In genomic region chr6:25249133-25249532, GRCh38 we compare ENCODE assay signal across 18 cellular contexts.
"Had no signal": no experiment of that assay in that cellular context is flagged by ENCODE, and none has a peak within 500 bp of the region (broad histone marks: within the 10 kb centered on the region; RNA-seq: fewer than 3 reads in every experiment).

No MANE protein-coding gene starts in this region.

- H3K9me3 Mint-ChIP-seq: endodermal cell, nephron progenitor cell had no signal

- DNase-seq: colonic mucosa; dermis blood vessel endothelial cell; endodermal cell; gastrocnemius medialis; heart right ventricle; hypothalamus; kidney glomerular epithelial cell; mammary epithelial cell; naive thymus-derived CD4-positive, alpha-beta T cell; nephron progenitor cell; posterior cingulate gyrus; sigmoid colon; stimulated activated CD4-positive, alpha-beta T cell treated with anti-CD3 and anti-CD28 coated beads, Interleukin-2, amount 100 ng/mL, for 24 hours; stimulated activated naive CD4-positive, alpha-beta T cell treated with Interleukin-2 at 50 U/mL for 16 hours; trophoblast cell had no signal

- H3K27ac ChIP-seq: colonic mucosa, gastrocnemius medialis, heart right ventricle, sigmoid colon, skin epidermis had no signal

- H3K36me3 Mint-ChIP-seq: naive thymus-derived CD4-positive, alpha-beta T cell had no signal

- H3K4me1 Mint-ChIP-seq: endodermal cell, nephron progenitor cell had no signal

- H3K4me1 ChIP-seq: colonic mucosa, gastrocnemius medialis, sigmoid colon had no signal

- FAIRE-seq: islet of Langerhans, urothelium cell line had no signal

- H3K9me3 ChIP-seq: colonic mucosa, gastrocnemius medialis, heart right ventricle, sigmoid colon had no signal

- H3K4me3 Mint-ChIP-seq: endodermal cell; naive thymus-derived CD4-positive, alpha-beta T cell; nephron progenitor cell had no signal

- ATAC-seq: gastrocnemius medialis; heart right ventricle; naive thymus-derived CD4-positive, alpha-beta T cell had no signal

- H3K4me3 ChIP-seq: colonic mucosa, gastrocnemius medialis, heart right ventricle, sigmoid colon, skin epidermis had no signal

- H3K27me3 ChIP-seq: colonic mucosa, gastrocnemius medialis, heart right ventricle, sigmoid colon had no signal

- H3K27ac Mint-ChIP-seq: endodermal cell; naive thymus-derived CD4-positive, alpha-beta T cell; nephron progenitor cell had no signal

- H3K36me3 ChIP-seq: colonic mucosa, gastrocnemius medialis, heart right ventricle, sigmoid colon had no signal
